In genomic region chr4:112201915-112202505, GRCh38 we compare ENCODE assay signal across 17 cellular contexts. TPM values are rescaled to one million over a fixed set of nuclear protein-coding genes. Genes with fewer than 3 reads are reported as not detected.
DNase-seq lines count a peak whose midpoint lies in the region; ATAC-seq, FAIRE-seq and TF ChIP-seq lines count a peak whose summit lies in the region.
"Had no signal": no experiment of that assay in that cellular context is flagged by ENCODE, and none has a peak within 500 bp of the region (broad histone marks: within the 10 kb centered on the region; RNA-seq: fewer than 3 reads in every experiment).

No MANE protein-coding gene starts in this region.

- H4K20me1 ChIP-seq in GM12878 (ENCODE audit: control insufficient read depth, insufficient read depth) = no peaks in the 10 kb centered on the region

- H3K27ac Mint-ChIP-seq in osteocyte (ENCODE audit: unreplicated experiment) = no peak overlapping the region
- H3K27ac Mint-ChIP-seq: activated CD8-positive, alpha-beta T cell treated with anti-CD3 and anti-CD28 coated beads for 36 hours; activated T-helper 1 cell treated with anti-CD3 and anti-CD28 coated beads, Interleukin-12 subunit alpha, Interleukin-12 subunit beta, Interleukin-2, Interleukin-4 antibody, amounts not matched to agents 30 ng/mL and 10 ng/mL and 1 ng/mL, durations not matched to agents 14 hours and 24 hours and 36 hours had no signal

- peak; percentile 68 for ATAC-seq in GM18505 (IDR thresholded peaks at IDR 0.05; ENCODE audit: unreplicated experiment)
- ATAC-seq in GM19463 (IDR thresholded peaks at IDR 0.05; ENCODE audit: unreplicated experiment) = peak; percentile 38
- ATAC-seq in HG03045 (IDR thresholded peaks at IDR 0.05; ENCODE audit: unreplicated experiment) = peak; percentile 46
- ATAC-seq in GM12878 = no peak
- ATAC-seq: activated CD8-positive, alpha-beta T cell treated with anti-CD3 and anti-CD28 coated beads for 36 hours had no signal

- TF ChIP-seq CTCF in GM12878 (IDR thresholded peaks at IDR 0.05 in 2 of 3, conservative IDR thresholded peaks at IDR 0.05 in 1 of 3; ENCODE audit: control insufficient read depth in 2 of 3, extremely low read depth in 1 of 3, insufficient read depth in 1 of 3, low read depth in 3 of 3, low read length in 3 of 3) (no peak), spleen (IDR thresholded peaks at IDR 0.05 in 8 of 11, conservative IDR thresholded peaks at IDR 0.05 in 3 of 11) (no peak), osteocyte (IDR thresholded peaks at IDR 0.05) (no peak)

- SMC1A ChIA-PET in GM12878 (lab: Charles Lee; ENCODE audit: uncharacterized antibody, unreplicated experiment) = interaction anchor here (1.0 kb wide), 1 partner anchor 11 kb away, joined by 3 read pairs; no protein-coding TSS in a partner anchor

- no TSS peak for BruUV-seq in GM12878 (replicated peaks; lab: Mats Ljungman, UMichigan)

- peak overlapping the region; percentile 5 for H2AFZ ChIP-seq in GM12878 (ENCODE audit: control insufficient read depth, low read depth, low read length)

- H3K36me3 Mint-ChIP-seq in osteocyte (ENCODE audit: unreplicated experiment) = no peaks in the 10 kb centered on the region

- WGBS in GM12878 (ENCODE audit: insufficient coverage, insufficient replicate concordance, low lambda C conversion rate, missing lambda C conversion rate) = 45% methylated on average over 4 of the region's 4 CpGs
- 72 to 83% (median 77%) methylated on average over 4 of the region's 4 CpGs for WGBS in spleen, 5 donors

- no peaks in the 10 kb centered on the region for H3K36me3 ChIP-seq in GM12878 (ENCODE audit: control insufficient read depth in 2 of 2, insufficient read depth in 2 of 2, low read length in 1 of 2)
- no peaks in the 10 kb centered on the region for H3K36me3 ChIP-seq in spleen
- H3K36me3 ChIP-seq in SJCRH30 = no peaks in the 10 kb centered on the region
- H3K36me3 ChIP-seq: breast epithelium had no signal

- POLR2A ChIA-PET in GM12878 (lab: Charles Lee) = no interaction called here

- no peaks in the 10 kb centered on the region for H3K4me1 Mint-ChIP-seq in osteocyte (ENCODE audit: unreplicated experiment)

- no peaks in the 10 kb centered on the region for H3K9me3 Mint-ChIP-seq in osteocyte (ENCODE audit: unreplicated experiment)
- H3K9me3 Mint-ChIP-seq: activated CD8-positive, alpha-beta T cell treated with anti-CD3 and anti-CD28 coated beads for 36 hours; activated T-helper 1 cell treated with anti-CD3 and anti-CD28 coated beads, Interleukin-12 subunit alpha, Interleukin-12 subunit beta, Interleukin-2, Interleukin-4 antibody, amounts not matched to agents 30 ng/mL and 10 ng/mL and 1 ng/mL, durations not matched to agents 14 hours and 24 hours and 36 hours had no signal

- TF ChIP-seq POLR2A in GM18505 (IDR thresholded peaks at IDR 0.05; ENCODE audit: borderline replicate concordance, extremely low read depth, insufficient read depth, insufficient read length) (no peak), GM12878 (IDR thresholded peaks at IDR 0.05; ENCODE audit: low read depth, low read length) (no peak), spleen (IDR thresholded peaks at IDR 0.05) (no peak)

- intact Hi-C loops in GM12878 (cut with micrococcal nuclease; ENCODE audit: unreplicated experiment) = no loop called here
- intact Hi-C loops in spleen (cut with DNase I; ENCODE audit: low total_unique reads) = no loop called here

- no peak overlapping the region for H3K4me2 ChIP-seq in GM12878 (ENCODE audit: control insufficient read depth, insufficient read depth)

- H3K27ac ChIP-seq in GM12878 (ENCODE audit: control insufficient read depth, insufficient read depth) (no peak overlapping the region), spleen (no peak overlapping the region), SJCRH30 (no peak overlapping the region)
- H3K27ac ChIP-seq: breast epithelium had no signal

- no peak for FAIRE-seq in GM12878 (lab: Jason Lieb, UNC)
- FAIRE-seq: HTR-8/SVneo had no signal

- no peaks in the 10 kb centered on the region for H3K79me2 ChIP-seq in GM12878 (ENCODE audit: control insufficient read depth, insufficient read depth, low read length)

- no peak for TF ChIP-seq RAD21 in GM12878 (IDR thresholded peaks at IDR 0.05; ENCODE audit: insufficient read depth, low read depth, low read length)

- peaks cover 25% of the 10 kb centered on the region for H3K27me3 Mint-ChIP-seq in osteocyte (ENCODE audit: unreplicated experiment)
- H3K27me3 Mint-ChIP-seq: activated CD8-positive, alpha-beta T cell treated with anti-CD3 and anti-CD28 coated beads for 36 hours had no signal

- H3K4me3 ChIP-seq in GM12878 (no peak overlapping the region), spleen (no peak overlapping the region), SJCRH30 (no peak overlapping the region)
- H3K4me3 ChIP-seq: breast epithelium had no signal

- no peak overlapping the region for H3K9ac ChIP-seq in GM12878 (ENCODE audit: control insufficient read depth, insufficient read depth, low read length)

- no peak for TF ChIP-seq EP300 in GM12878 (IDR thresholded peaks at IDR 0.05; ENCODE audit: borderline replicate concordance in 1 of 2, control insufficient read depth in 1 of 2, low read depth in 2 of 2, low read length in 2 of 2)

- H3K4me1 ChIP-seq in GM12878 (ENCODE audit: control insufficient read depth, insufficient read depth, low read length) = peaks cover 8% of the 10 kb centered on the region; the same call in 1 of the 2 replicates
- H3K4me1 ChIP-seq in spleen = no peaks in the 10 kb centered on the region
- no peaks in the 10 kb centered on the region for H3K4me1 ChIP-seq in SJCRH30
- H3K4me1 ChIP-seq: breast epithelium had no signal

- CTCF ChIA-PET in GM12878 (lab: Yijun Ruan, JAX) = interaction anchor here (0.9 to 1.0 kb wide), 2 partner anchors 11 to 102 kb away, joined by 3 to 4 read pairs; no protein-coding TSS in a partner anchor

- H3K4me3 Mint-ChIP-seq in osteocyte (ENCODE audit: unreplicated experiment) = no peak overlapping the region
- H3K4me3 Mint-ChIP-seq: activated CD8-positive, alpha-beta T cell treated with anti-CD3 and anti-CD28 coated beads for 36 hours; activated T-helper 1 cell treated with anti-CD3 and anti-CD28 coated beads, Interleukin-12 subunit alpha, Interleukin-12 subunit beta, Interleukin-2, Interleukin-4 antibody, amounts not matched to agents 30 ng/mL and 10 ng/mL and 1 ng/mL, durations not matched to agents 14 hours and 24 hours and 36 hours had no signal

- RAD21 ChIA-PET in GM12878 (lab: Charles Lee; ENCODE audit: unreplicated experiment) = no interaction called here

- H3K9me3 ChIP-seq in GM12878 (replicated peaks; ENCODE audit: control insufficient read depth, insufficient read depth, low read length) (no peaks in the 10 kb centered on the region), spleen (no peaks in the 10 kb centered on the region), SJCRH30 (replicated peaks) (no peaks in the 10 kb centered on the region)
- H3K9me3 ChIP-seq: breast epithelium had no signal

- in situ Hi-C loops in GM12878 (cut with MboI) = no loop called here

- no peak for DNase-seq in GM12878 (ENCODE audit: low read depth, low spot score)
- DNase-seq in spleen = no peak
- no peak for DNase-seq in osteocyte (ENCODE audit: extremely low spot score, unreplicated experiment)
- DNase-seq in SJCRH30 = no peak
- no peak for DNase-seq in activated CD8-positive, alpha-beta memory T cell treated with anti-CD3 and anti-CD28 coated beads for 24 hours
- DNase-seq: activated CD8-positive, alpha-beta T cell treated with anti-CD3 and anti-CD28 coated beads for 36 hours; erythroblast; NCI-H1436 treated with DMSO at 0.1 percent for 48 hours; occipital lobe; RPMI8226; stimulated activated CD4-positive, alpha-beta T cell treated with anti-CD3 and anti-CD28 coated beads, Interleukin-4, amount 100 ng/mL, for 1 hour had no signal

- H3K27me3 ChIP-seq in GM12878 (replicated peaks in 1 of 2; ENCODE audit: control insufficient read depth in 2 of 2, insufficient read depth in 2 of 2, low read length in 1 of 2) (no peaks in the 10 kb centered on the region; a peak in 2 of 4 replicates), spleen (replicated peaks in 1 of 7) (no peaks in the 10 kb centered on the region), SJCRH30 (no peaks in the 10 kb centered on the region; the same call in 1 of the 2 replicates)
- H3K27me3 ChIP-seq: breast epithelium had no signal

RNA-seq across cellular contexts. Expression of gene AP1AR, which starts 29.6 kb away (rescaled TPM):
- 27.8 and 30.2 TPM in 2 replicates for total RNA-seq in GM12878 (2013; cell fraction: nucleolus; rRNA removed)
- total RNA-seq in GM12878 (2014; rRNA removed) (16.8 and 23.2 TPM in 2 replicates), GM12878 (2014; rRNA removed; fragmentation: Illumina TruSeq; extraction: Trizol) (20.2 and 20.9 TPM in 2 replicates), GM12878 (2021) (18.2 and 19.8 TPM in 2 replicates), spleen (10 to 100 TPM; 17.3 to 32.4 (median 24.1) TPM), osteocyte (13.4 and 14.8 TPM in 2 replicates)
- 3.3 TPM for polyA plus RNA-seq in GM12878 (2011; ENCODE audit: low read depth)
- polyA plus RNA-seq in GM12878 (2011; rRNA removed) (29.1 and 52.5 TPM in 2 replicates), GM12878 (2014; fragmentation: Illumina TruSeq; extraction: Trizol) (14.4 and 19.7 TPM in 2 replicates), GM12878 (2014; fragmentation: Nextera tagmentation; extraction: Ambion mirVana) (1 to 10 TPM; 5.6 to 7.2 TPM), GM12878 (2014; rRNA removed) (12.9 and 14.7 TPM in 2 replicates), GM12878 (2016; fragmentation: Nextera tagmentation; extraction: Ambion mirVana) (10 to 100 TPM; 15.9 to 17.1 TPM), spleen (10 to 100 TPM in 2 of 3 donors, 1 to 10 TPM in 1; 9.7 to 14.3 (median 13.4) TPM)
- polyA plus RNA-seq in GM12878 (2011; cell fraction: cytosol; rRNA removed) = 6.4 and 7.7 TPM in 2 replicates
- polyA plus RNA-seq in GM12878 (2011; cell fraction: nucleus; rRNA removed) = 16.9 and 21.3 TPM in 2 replicates
- 7.2 and 10.6 TPM in 2 replicates for polyA plus RNA-seq in GM12878 (2012)
- 3.8 and 6.7 TPM in 2 replicates for polyA minus RNA-seq in GM12878 (2011; rRNA and poly(A)+ RNA removed)
- 10.6 and 11.9 TPM in 2 replicates for polyA minus RNA-seq in GM12878 (2011; cell fraction: cytosol; rRNA and poly(A)+ RNA removed)
- polyA minus RNA-seq in GM12878 (2011; cell fraction: nucleus; rRNA and poly(A)+ RNA removed) = 9.9 and 13.1 TPM in 2 replicates
- total RNA-seq in SJCRH30 (2014; rRNA removed; shearing (Covaris generic)) = 23.1 and 24.7 TPM in 2 replicates

RNA-seq across cellular contexts. Expression of gene FAM241A, which starts 56.8 kb away (rescaled TPM):
- total RNA-seq in GM12878 (2013; cell fraction: nucleolus; rRNA removed) = 1.1 and 1.2 TPM in 2 replicates
- total RNA-seq in GM12878 (2014; rRNA removed) (2.0 and 2.3 TPM in 2 replicates), GM12878 (2014; rRNA removed; fragmentation: Illumina TruSeq; extraction: Trizol) (2.7 and 2.8 TPM in 2 replicates), GM12878 (2021) (2.1 and 2.2 TPM in 2 replicates), spleen (1 to 10 TPM; 3.0 to 6.0 (median 4.1) TPM), osteocyte (0.18 and 0.19 TPM in 2 replicates)
- 0.54 TPM for polyA plus RNA-seq in GM12878 (2011; ENCODE audit: low read depth)
- polyA plus RNA-seq in GM12878 (2011; rRNA removed) (0.20 and 0.22 TPM in 2 replicates), GM12878 (2014; fragmentation: Illumina TruSeq; extraction: Trizol) (3.2 and 4.5 TPM in 2 replicates), GM12878 (2014; fragmentation: Nextera tagmentation; extraction: Ambion mirVana) (1 to 10 TPM in 1 of 2 experiments, under 1 TPM in 1; 0.82 to 1.4 TPM), GM12878 (2014; rRNA removed) (2.0 and 2.6 TPM in 2 replicates), GM12878 (2016; fragmentation: Nextera tagmentation; extraction: Ambion mirVana) (1 to 10 TPM; 7.0 to 7.5 TPM), spleen (1 to 10 TPM; 1.7 to 3.1 (median 1.7) TPM)
- 0.04 and 0.07 TPM in 2 replicates for polyA plus RNA-seq in GM12878 (2011; cell fraction: cytosol; rRNA removed)
- 0.09 and 0.10 TPM in 2 replicates for polyA plus RNA-seq in GM12878 (2011; cell fraction: nucleus; rRNA removed)
- 1.2 and 1.3 TPM in 2 replicates for polyA plus RNA-seq in GM12878 (2012)
- polyA minus RNA-seq in GM12878 (2011; rRNA and poly(A)+ RNA removed) = 0.26 and 0.29 TPM in 2 replicates
- polyA minus RNA-seq in GM12878 (2011; cell fraction: cytosol; rRNA and poly(A)+ RNA removed) = not detected in 2 replicates
- 0.48 and 1.1 TPM in 2 replicates for polyA minus RNA-seq in GM12878 (2011; cell fraction: nucleus; rRNA and poly(A)+ RNA removed)
- total RNA-seq in SJCRH30 (2014; rRNA removed; shearing (Covaris generic)) = 0.03 and 0.08 TPM in 2 replicates
